In genomic region chr10:63466168-63466935, GRCh38 we compare ENCODE assay signal across 8 cellular contexts. TPM values are rescaled to one million over a fixed set of nuclear protein-coding genes. Genes with fewer than 3 reads are reported as not detected.
DNase-seq lines count a peak whose midpoint lies in the region; ATAC-seq and TF ChIP-seq lines count a peak whose summit lies in the region.

No MANE protein-coding gene starts in this region.

- H3K9me3 Mint-ChIP-seq in naive B cell, result no peaks in the 10 kb centered on the region

- peaks cover 11 to 34% (median 12%) of the 10 kb centered on the region in 3 donors for H3K4me1 Mint-ChIP-seq in naive B cell

- no peak for TF ChIP-seq CTCF in AG04450 (IDR thresholded peaks at IDR 0.05; ENCODE audit: low read depth, low read length)
- TF ChIP-seq CTCF in fibroblast of mammary gland (conservative IDR thresholded peaks at IDR 0.05; ENCODE audit: control insufficient read depth, insufficient read depth, low read depth, low read length), result no peak

- no peaks in the 10 kb centered on the region for H3K9me3 ChIP-seq in AG04450 (ENCODE audit: control insufficient read depth, insufficient read depth, low read length)

- H3K36me3 Mint-ChIP-seq in naive B cell, result no peaks in the 10 kb centered on the region

- peak overlapping the region; percentile 84 for H3K27ac ChIP-seq in AG04450 (ENCODE audit: low read depth, low read length)
- peak overlapping the region; percentile 84 for H3K27ac ChIP-seq in temporal lobe (ENCODE audit: low read depth, low read length)

- peak overlapping the region; percentile 92 to 100 (median 98) for H3K4me3 Mint-ChIP-seq in naive B cell

- no peaks in the 10 kb centered on the region for H3K27me3 ChIP-seq in AG04450 (ENCODE audit: control insufficient read depth, insufficient read depth, low read length)

- POLR2A ChIA-PET in AG04450 (lab: Yijun Ruan, JAX), result interaction anchor here (0.6 kb wide), 1 partner anchor 54 kb away, joined by 3 read pairs; no protein-coding TSS in a partner anchor

- peak; percentile 24 for ATAC-seq in GM18519 (IDR thresholded peaks at IDR 0.05; ENCODE audit: low FRiP score, unreplicated experiment)
- ATAC-seq in HG03025 (IDR thresholded peaks at IDR 0.05; ENCODE audit: low FRiP score, unreplicated experiment), result peak; percentile 15
- peak; percentile 51 to 58 for ATAC-seq in naive B cell (ENCODE audit: low read depth in 2 of 2)

- CTCF ChIA-PET in AG04450 (lab: Charles Lee), result interaction anchor here (1.0 to 1.5 kb wide), 3 partner anchors 162 to 300 kb away, joined by 3 to 4 read pairs (median 3); no protein-coding TSS in a partner anchor

- peak overlapping the region; percentile 83 for H3K4me3 ChIP-seq in AG04450 (ENCODE audit: low read depth, low read length)
- peak overlapping the region; percentile 78 for H3K4me3 ChIP-seq in fibroblast of mammary gland (ENCODE audit: control insufficient read depth, low read depth, low read length)

- no peak for DNase-seq in AG04450 (ENCODE audit: low read depth, low spot score)
- DNase-seq in NCI-H345 treated with DMSO at 0.1 percent for 48 hours (lab: John Stamatoyannopoulos, UW; ENCODE audit: unreplicated experiment), result peak; percentile 14
- DNase-seq in activated T-cell treated with anti-CD3 and anti-CD28 coated beads for 4 hours, result peak; percentile 14
- peak; percentile 63 for DNase-seq in fibroblast of mammary gland (ENCODE audit: low read depth)
- no peak for DNase-seq in naive B cell

- H3K27ac Mint-ChIP-seq in naive B cell, result peak overlapping the region; percentile 49 to 94 (median 92)

- no peaks in the 10 kb centered on the region for H3K27me3 Mint-ChIP-seq in naive B cell

RNA-seq across cellular contexts. Expression of gene JMJD1C, which starts 0.6 kb away (rescaled TPM):
- 36.8 and 45.0 TPM in 2 replicates for polyA plus RNA-seq in AG04450 (2011; rRNA removed)
- 55.3 and 87.4 TPM in 2 replicates for polyA minus RNA-seq in AG04450 (2011; rRNA and poly(A)+ RNA removed)
- polyA plus RNA-seq in naive B cell (ENCODE audit: low read depth in 6 of 6), result 100 to 1,000 TPM in 5 of 6 donors, 10 to 100 TPM in 1; 51.7 to 154 (median 124) TPM
- total RNA-seq in temporal lobe, result 169 TPM

RNA-seq across cellular contexts. Expression of gene REEP3, which starts 54.8 kb away (rescaled TPM):
- polyA plus RNA-seq in AG04450 (2011; rRNA removed), result 26.6 and 36.5 TPM in 2 replicates
- polyA minus RNA-seq in AG04450 (2011; rRNA and poly(A)+ RNA removed), result 11.9 and 21.2 TPM in 2 replicates
- polyA plus RNA-seq in naive B cell (ENCODE audit: low read depth in 6 of 6), result 1 to 10 TPM; 5.0 to 7.5 (median 6.3) TPM
- 14.3 TPM for total RNA-seq in temporal lobe

Comparison
In these comparisons a context has a peak if more than half of its experiments do, and no peak if none do; other contexts are left out.
1. DNase-seq: peak in NCI-H345 treated with DMSO at 0.1 percent for 48 hours (single experiment), activated T-cell treated with anti-CD3 and anti-CD28 coated beads for 4 hours (single experiment) and fibroblast of mammary gland (single experiment); none in AG04450 (single experiment) and naive B cell (single experiment).
2. Peak in every context shown above with its lines, with median percentiles within 50 percentile points of each other: ATAC-seq.